ENCODE assay signal across 8 cellular contexts in the genomic region with DNA sequence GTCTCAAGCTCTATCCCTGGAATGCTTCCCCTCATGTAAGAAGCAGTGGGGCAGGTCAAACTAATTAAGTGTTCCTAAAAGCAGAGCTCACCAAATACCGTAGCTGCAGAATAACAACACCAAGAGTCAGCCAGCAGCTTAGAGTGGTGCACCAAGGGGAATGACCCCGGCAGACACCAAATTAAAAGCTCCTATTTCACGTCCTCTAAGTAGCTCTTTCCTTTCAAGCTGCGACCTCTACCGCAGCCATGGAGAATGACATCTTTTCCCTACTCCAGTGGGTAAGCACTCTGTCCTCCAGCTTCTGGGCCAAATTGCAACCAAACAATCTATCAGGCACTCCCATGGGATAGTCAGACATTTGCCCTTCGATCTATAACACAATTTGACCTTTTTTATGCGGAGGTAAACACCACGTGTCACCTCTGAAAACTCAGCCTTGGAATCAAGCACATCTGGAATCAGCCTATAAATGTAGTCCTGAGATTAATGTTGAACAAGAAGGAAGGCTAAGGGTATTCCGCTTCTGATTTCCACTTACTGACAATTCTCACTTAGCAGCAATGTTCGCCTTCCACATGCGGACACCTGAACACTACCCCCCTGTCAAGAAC.
A peak's percentile ranks its signal among the peaks of the same experiment; 100 is the strongest.
DNase-seq lines count a peak whose midpoint lies in the region; ATAC-seq, FAIRE-seq and TF ChIP-seq lines count a peak whose summit lies in the region.

No MANE protein-coding gene starts in this region.

- DNase-seq in AG08396 (ENCODE audit: low spot score) (peak; percentile 63), GM12891 (ENCODE audit: insufficient read length, low spot score) (peak; percentile 14), MM.1S (peak; percentile 35), SK-N-DZ (ENCODE audit: low spot score) (peak; percentile 61), fibroblast of peridontal ligament (ENCODE audit: extremely low read depth) (peak; percentile 77), osteoblast (ENCODE audit: insufficient read length, low spot score, missing footprints) (no peak)

- FAIRE-seq in GM12891 (lab: Jason Lieb, UNC) = peak; percentile 63

- H4K20me1 ChIP-seq in MM.1S (ENCODE audit: insufficient read depth, low read length) (no peaks in the 10 kb centered on the region), osteoblast (ENCODE audit: insufficient read depth, low read length) (no peaks in the 10 kb centered on the region)

- H3K36me3 ChIP-seq in MM.1S (replicated peaks; ENCODE audit: insufficient read depth, low read length) = no peaks in the 10 kb centered on the region
- no peaks in the 10 kb centered on the region for H3K36me3 ChIP-seq in osteoblast (ENCODE audit: insufficient read depth, low read length)

- H3K79me2 ChIP-seq in MM.1S (ENCODE audit: low read length) (no peaks in the 10 kb centered on the region), osteoblast (ENCODE audit: insufficient read depth, low read length) (no peaks in the 10 kb centered on the region)

- no peaks in the 10 kb centered on the region for H3F3A ChIP-seq in MM.1S (ENCODE audit: insufficient read depth, low read length)

- H2AFZ ChIP-seq in MM.1S (ENCODE audit: low read length) (no peak overlapping the region), osteoblast (ENCODE audit: low read length) (no peak overlapping the region)

- H3K4me1 ChIP-seq in MM.1S (ENCODE audit: low read length) (no peaks in the 10 kb centered on the region), osteoblast (ENCODE audit: insufficient read depth, low read length) (peaks cover 3% of the 10 kb centered on the region)

- TF ChIP-seq POLR2A in GM12891 (IDR thresholded peaks at IDR 0.05; ENCODE audit: low read depth, low read length) = no peak

- H3K4me2 ChIP-seq in MM.1S (ENCODE audit: low read depth, low read length) (no peak overlapping the region), osteoblast (ENCODE audit: insufficient read depth, low read length) (peak overlapping the region; percentile 58)

- H3K9me3 ChIP-seq in MM.1S (replicated peaks; ENCODE audit: insufficient read depth, low read length) (no peaks in the 10 kb centered on the region), osteoblast (ENCODE audit: low read depth, low read length) (no peaks in the 10 kb centered on the region)

- no peak for ATAC-seq in GM21619 (IDR thresholded peaks at IDR 0.05; ENCODE audit: unreplicated experiment)
- no peak for ATAC-seq in HG02852 (IDR thresholded peaks at IDR 0.05; ENCODE audit: unreplicated experiment)

- H3K27ac ChIP-seq in MM.1S (ENCODE audit: low read length) (no peak overlapping the region), osteoblast (ENCODE audit: low read depth, low read length) (no peak overlapping the region)

- H3K9me2 ChIP-seq in MM.1S (replicated peaks; ENCODE audit: insufficient read depth, low read length) = no peaks in the 10 kb centered on the region

- H3K27me3 ChIP-seq in MM.1S (replicated peaks; ENCODE audit: insufficient read depth, low read length) (no peaks in the 10 kb centered on the region), osteoblast (ENCODE audit: insufficient read depth, low read length) (peaks cover 15% of the 10 kb centered on the region)

- no peak overlapping the region for H3K9ac ChIP-seq in MM.1S (ENCODE audit: low read length)

- H3K4me3 ChIP-seq in MM.1S (ENCODE audit: low read length) = no peak overlapping the region
- no peak overlapping the region for H3K4me3 ChIP-seq in osteoblast (ENCODE audit: insufficient read depth, low read length)

- TF ChIP-seq CTCF in MM.1S (IDR thresholded peaks at IDR 0.05; ENCODE audit: low read length) (peak; percentile 57), osteoblast (IDR thresholded peaks at IDR 0.05; ENCODE audit: extremely low read depth, low read depth, low read length) (peak; percentile 89)

TF ChIP-seq in GM12891, 5 proteins besides CTCF, POLR2A, EP300 and RAD21:
- TF ChIP-seq SPI1 (IDR thresholded peaks at IDR 0.05; ENCODE audit: low read depth, low read length) (no peak), PAX5 (IDR thresholded peaks at IDR 0.05; ENCODE audit: insufficient read depth, low read length, severe bottlenecking) (no peak), POU2F2 (IDR thresholded peaks at IDR 0.05; ENCODE audit: low read depth, low read length) (no peak), POLR2AphosphoS5 (IDR thresholded peaks at IDR 0.05; ENCODE audit: low read depth, low read length) (no peak), TAF1 (IDR thresholded peaks at IDR 0.05; ENCODE audit: low read depth, low read length) (no peak)
